ENCODE assay signal across 22 cellular contexts in the genomic region with DNA sequence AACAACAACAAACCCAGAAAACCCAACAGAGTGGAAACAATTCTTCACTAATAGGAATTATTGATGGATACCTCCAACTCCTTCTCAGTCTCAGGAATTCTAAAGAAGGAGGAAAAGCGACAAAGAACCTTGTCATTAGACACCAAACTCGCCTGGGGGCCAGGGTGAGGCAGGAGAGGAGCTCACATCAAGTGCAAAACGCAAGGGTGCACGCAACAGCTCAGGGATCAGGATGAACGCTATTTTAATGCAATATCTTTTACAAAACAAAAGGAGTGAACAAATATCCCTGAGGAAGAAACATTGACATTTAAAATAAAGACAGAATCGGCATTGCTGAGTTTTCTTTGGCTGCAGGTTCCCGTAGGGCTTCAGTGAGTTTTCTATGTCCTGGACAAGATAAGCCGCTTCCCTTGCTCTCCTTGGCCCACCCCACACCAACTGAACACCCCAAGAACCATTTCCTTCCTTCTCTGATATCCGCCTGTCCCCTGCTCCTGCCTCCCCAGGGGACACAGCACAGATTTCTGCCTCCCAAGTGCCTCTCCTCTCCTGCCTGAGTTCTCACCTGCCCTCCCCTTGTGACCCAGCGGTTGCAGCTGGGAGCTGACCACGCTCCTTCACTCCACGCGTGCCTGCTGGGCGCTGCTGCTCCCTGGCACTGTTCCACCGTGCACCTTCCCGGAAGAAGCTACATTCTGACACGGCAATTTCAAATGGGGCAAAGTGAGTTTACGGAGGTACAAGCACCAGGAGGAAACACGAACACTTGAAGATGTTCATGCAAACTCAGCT.
A peak's percentile ranks its signal among the peaks of the same experiment; 100 is the strongest.
DNase-seq lines count a peak whose midpoint lies in the region; ATAC-seq and TF ChIP-seq lines count a peak whose summit lies in the region.
"Had no signal": no experiment of that assay in that cellular context is flagged by ENCODE, and none has a peak within 500 bp of the region (broad histone marks: within the 10 kb centered on the region; RNA-seq: fewer than 3 reads in every experiment).

No MANE protein-coding gene starts in this region.

- no peak overlapping the region for H3K18ac ChIP-seq in H9 (ENCODE audit: insufficient read length, low read depth, low read length)

- ATAC-seq in activated CD4-positive, alpha-beta T cell treated with anti-CD3 and anti-CD28 coated beads for 36 hours, result peak; percentile 28
- ATAC-seq: Panc1 had no signal

- H3K56ac ChIP-seq in H9 (ENCODE audit: insufficient read length, low read depth, low read length), result no peak overlapping the region

- peaks cover 2% of the 10 kb centered on the region for H3K36me3 Mint-ChIP-seq in activated CD4-positive, alpha-beta T cell treated with anti-CD3 and anti-CD28 coated beads for 36 hours (ENCODE audit: low read depth)
- H3K36me3 Mint-ChIP-seq in H9 (ENCODE audit: insufficient read depth in 1 of 3, low read depth in 3 of 3), result no peaks in the 10 kb centered on the region

- H4K20me1 ChIP-seq in H9 (ENCODE audit: control insufficient read depth, insufficient read depth, insufficient read length), result no peaks in the 10 kb centered on the region
- H4K20me1 ChIP-seq in osteoblast (ENCODE audit: insufficient read depth, low read length), result no peaks in the 10 kb centered on the region

- H3K4ac ChIP-seq in H9 (ENCODE audit: low read depth, low read length), result no peak overlapping the region

- H3K79me2 ChIP-seq in H9 (ENCODE audit: insufficient read depth, low read length), result no peaks in the 10 kb centered on the region
- peaks cover 79% of the 10 kb centered on the region for H3K79me2 ChIP-seq in osteoblast (ENCODE audit: insufficient read depth, low read length)

- H2AFZ ChIP-seq in H9 (ENCODE audit: low read length) (no peak overlapping the region), osteoblast (ENCODE audit: low read length) (no peak overlapping the region)
- H2AFZ ChIP-seq: parathyroid adenoma had no signal

- peak overlapping the region; percentile 35 for H3K27ac Mint-ChIP-seq in activated CD4-positive, alpha-beta T cell treated with anti-CD3 and anti-CD28 coated beads for 36 hours
- H3K27ac Mint-ChIP-seq in H9, result peak overlapping the region in 2 of 3 experiments; percentile 16 to 95; a peak in 4 of 7 replicates

- H3K23me2 ChIP-seq in H9 (ENCODE audit: insufficient read length, low read depth, low read length, poor library complexity, severe bottlenecking), result no peaks in the 10 kb centered on the region

- peaks cover 45% of the 10 kb centered on the region for H3K4me1 Mint-ChIP-seq in activated CD4-positive, alpha-beta T cell treated with anti-CD3 and anti-CD28 coated beads for 36 hours
- peaks cover 16 to 46% of the 10 kb centered on the region in 2 experiments for H3K4me1 Mint-ChIP-seq in H9

- no peaks in the 10 kb centered on the region for H3K36me3 ChIP-seq in osteoblast (ENCODE audit: insufficient read depth, low read length)
- no peaks in the 10 kb centered on the region for H3K36me3 ChIP-seq in colonic mucosa
- H3K36me3 ChIP-seq in esophagus squamous epithelium, result no peaks in the 10 kb centered on the region
- H3K36me3 ChIP-seq: tibial nerve had no signal

- no peak overlapping the region for H3K4me3 Mint-ChIP-seq in activated CD4-positive, alpha-beta T cell treated with anti-CD3 and anti-CD28 coated beads for 36 hours
- H3K4me3 Mint-ChIP-seq in H9, result no peak overlapping the region; a peak in 1 of 5 replicates

- no peak overlapping the region for H4K8ac ChIP-seq in H9 (replicated peaks; ENCODE audit: insufficient read length, low read depth, low read length)

- no peaks in the 10 kb centered on the region for H3K27me3 Mint-ChIP-seq in activated CD4-positive, alpha-beta T cell treated with anti-CD3 and anti-CD28 coated beads for 36 hours
- H3K27me3 Mint-ChIP-seq in H9 (ENCODE audit: low read depth), result no peaks in the 10 kb centered on the region

- no peak for DNase-seq in activated CD4-positive, alpha-beta T cell treated with anti-CD3 and anti-CD28 coated beads for 36 hours
- DNase-seq in activated CD4-positive, alpha-beta T cell treated with anti-CD3 and anti-CD28 coated beads for 48 hours, result no peak
- peak; percentile 25 for DNase-seq in H9
- peak; percentile 68 for DNase-seq in coronary artery (ENCODE audit: low spot score)
- DNase-seq in osteoblast (ENCODE audit: insufficient read length, low spot score, missing footprints), result peak; percentile 58
- no peak for DNase-seq in colonic mucosa
- no peak for DNase-seq in esophagus squamous epithelium (lab: John Stamatoyannopoulos, UW)
- no peak for DNase-seq in HuH-7.5 (ENCODE audit: low spot score)
- DNase-seq: 8988T, cerebellar nuclear complex, DMS79 treated with DMSO at 0.1 percent for 48 hours, hypothalamus, KBM-7, NCI-H1092 treated with DMSO at 0.1 percent for 48 hours, NCI-H2171, NCI-H774 had no signal

- H3K4me2 ChIP-seq in H9 (ENCODE audit: insufficient read depth, insufficient read length, low read length), result no peak overlapping the region
- H3K4me2 ChIP-seq in osteoblast (ENCODE audit: insufficient read depth, low read length), result no peak overlapping the region

- no peak overlapping the region for H2BK20ac ChIP-seq in H9 (ENCODE audit: low read depth, low read length, poor library complexity, severe bottlenecking)

- H3K4me1 ChIP-seq in H9 (ENCODE audit: insufficient read depth, low read length) (no peaks in the 10 kb centered on the region; the same call in 1 of the 2 replicates), osteoblast (ENCODE audit: insufficient read depth, low read length) (peaks cover 19% of the 10 kb centered on the region), colonic mucosa (no peaks in the 10 kb centered on the region), esophagus squamous epithelium (peaks cover 0 to 34% (median 11%) of the 10 kb centered on the region in 3 donors)

- no peaks in the 10 kb centered on the region for H3K9me3 Mint-ChIP-seq in activated CD4-positive, alpha-beta T cell treated with anti-CD3 and anti-CD28 coated beads for 36 hours (ENCODE audit: low read depth)
- H3K9me3 Mint-ChIP-seq in H9, result no peaks in the 10 kb centered on the region; a peak in 1 of 5 replicates

- no peak overlapping the region for H3T11ph ChIP-seq in H9 (ENCODE audit: low read length)

- no peak overlapping the region for H4K91ac ChIP-seq in H9 (ENCODE audit: insufficient read length, low read depth, low read length)

- H3K14ac ChIP-seq in H9 (ENCODE audit: insufficient read depth, low read length), result no peak overlapping the region; the same call in 1 of the 2 replicates

- POLR2A ChIA-PET in activated CD4-positive, alpha-beta T cell treated with anti-CD3 and anti-CD28 coated beads for 36 hours (lab: Charles Lee), result interaction anchor here (1.5 kb wide), 1 partner anchor 39 kb away, joined by 3 read pairs; no protein-coding TSS in a partner anchor

- no CpG with 5 or more reads among the region's 19 CpGs for WGBS in H9 (ENCODE audit: extremely low coverage, insufficient read length, low lambda C conversion rate)
- WGBS in esophagus squamous epithelium, 2 donors, result 61 to 68% methylated on average over 15 of the region's 19 CpGs

- H3K9ac ChIP-seq in H9 (ENCODE audit: extremely low read depth, insufficient read length, low read length) (no peak overlapping the region), colonic mucosa (ENCODE audit: low read depth in 2 of 2, low read length in 2 of 2) (no peak overlapping the region)
- H3K9ac ChIP-seq: parathyroid adenoma had no signal

- H3K79me1 ChIP-seq in H9 (ENCODE audit: insufficient read depth, low read depth, low read length, poor library complexity, severe bottlenecking), result no peaks in the 10 kb centered on the region

- no peak overlapping the region for H2BK12ac ChIP-seq in H9 (ENCODE audit: insufficient read length, low read depth, low read length)

- TF ChIP-seq CTCF in H9 (conservative IDR thresholded peaks at IDR 0.05) (no peak), coronary artery (IDR thresholded peaks at IDR 0.05) (no peak), osteoblast (IDR thresholded peaks at IDR 0.05; ENCODE audit: extremely low read depth, low read depth, low read length) (no peak), colonic mucosa (IDR thresholded peaks at IDR 0.05) (no peak), esophagus squamous epithelium (IDR thresholded peaks at IDR 0.05) (no peak)

- H3K9me3 ChIP-seq in H9 (ENCODE audit: control insufficient read depth, low read depth, low read length) (no peaks in the 10 kb centered on the region), osteoblast (ENCODE audit: low read depth, low read length) (no peaks in the 10 kb centered on the region), colonic mucosa (no peaks in the 10 kb centered on the region), esophagus squamous epithelium (no peaks in the 10 kb centered on the region)
- H3K9me3 ChIP-seq: tibial nerve had no signal

- H2AK5ac ChIP-seq in H9 (ENCODE audit: insufficient read length, low read length), result no peak overlapping the region

- H2BK15ac ChIP-seq in H9 (ENCODE audit: low read depth, low read length), result no peak overlapping the region

- CTCF ChIA-PET in activated CD4-positive, alpha-beta T cell treated with anti-CD3 and anti-CD28 coated beads for 36 hours (lab: Charles Lee), result interaction anchor here (0.7 kb wide), 1 partner anchor 12 kb away, joined by 3 read pairs; no protein-coding TSS in a partner anchor

- no peak overlapping the region for H2BK5ac ChIP-seq in H9 (ENCODE audit: insufficient read length, low read length)

- no peak overlapping the region for H3K27ac ChIP-seq in H9 (ENCODE audit: insufficient read length, low read depth, low read length)
- H3K27ac ChIP-seq in coronary artery, result peak overlapping the region; percentile 88 to 91
- no peak overlapping the region for H3K27ac ChIP-seq in osteoblast (ENCODE audit: low read depth, low read length)
- H3K27ac ChIP-seq in colonic mucosa, result no peak overlapping the region
- no peak overlapping the region for H3K27ac ChIP-seq in esophagus squamous epithelium
- H3K27ac ChIP-seq: C4-2B, HL-60, parathyroid adenoma, tibial nerve, VCaP had no signal

- H3K27me3 ChIP-seq in H9 (ENCODE audit: insufficient read depth, low read length) (no peaks in the 10 kb centered on the region), osteoblast (ENCODE audit: insufficient read depth, low read length) (no peaks in the 10 kb centered on the region), colonic mucosa (no peaks in the 10 kb centered on the region), esophagus squamous epithelium (no peaks in the 10 kb centered on the region)
- H3K27me3 ChIP-seq: tibial nerve had no signal

- no peak overlapping the region for H4K5ac ChIP-seq in H9 (ENCODE audit: insufficient read length, low read depth, low read length)

- H3K23ac ChIP-seq in H9 (ENCODE audit: insufficient read length, low read depth, low read length), result no peak overlapping the region

- TF ChIP-seq POLR2A in esophagus squamous epithelium (IDR thresholded peaks at IDR 0.05), result no peak

- H3K4me3 ChIP-seq in coronary artery (no peak overlapping the region), osteoblast (ENCODE audit: insufficient read depth, low read length) (no peak overlapping the region), colonic mucosa (no peak overlapping the region), esophagus squamous epithelium (no peak overlapping the region)
- H3K4me3 ChIP-seq: tibial nerve had no signal

- intact Hi-C loops in activated CD4-positive, alpha-beta T cell treated with anti-CD3 and anti-CD28 coated beads for 36 hours (cut with DNase I, micrococcal nuclease), result loop anchor here in 1 of 2 experiments (10.0 kb wide), 1 partner anchor 285 kb away; no protein-coding TSS in a partner anchor
- intact Hi-C loops in colonic mucosa (cut with DNase I) (no loop called here), esophagus squamous epithelium (cut with DNase I) (no loop called here)

- H2BK120ac ChIP-seq in H9 (ENCODE audit: low read depth, low read length, poor library complexity, severe bottlenecking), result no peak overlapping the region

Comparison
In these comparisons a context has a peak if more than half of its experiments do, and no peak if none do; other contexts are left out.
1. DNase-seq: peak in H9 (single experiment), coronary artery (single experiment) and osteoblast (single experiment); none in activated CD4-positive, alpha-beta T cell treated with anti-CD3 and anti-CD28 coated beads for 36 hours (single experiment), activated CD4-positive, alpha-beta T cell treated with anti-CD3 and anti-CD28 coated beads for 48 hours (single experiment), colonic mucosa (single experiment), esophagus squamous epithelium (single experiment) and HuH-7.5 (single experiment).
2. H3K27ac ChIP-seq: peak in coronary artery (2 of 2); none in H9 (single experiment), osteoblast (single experiment), colonic mucosa (single experiment) and esophagus squamous epithelium (0 of 4).